5 cellular contexts compared by ENCODE assay signal in the genomic region with DNA sequence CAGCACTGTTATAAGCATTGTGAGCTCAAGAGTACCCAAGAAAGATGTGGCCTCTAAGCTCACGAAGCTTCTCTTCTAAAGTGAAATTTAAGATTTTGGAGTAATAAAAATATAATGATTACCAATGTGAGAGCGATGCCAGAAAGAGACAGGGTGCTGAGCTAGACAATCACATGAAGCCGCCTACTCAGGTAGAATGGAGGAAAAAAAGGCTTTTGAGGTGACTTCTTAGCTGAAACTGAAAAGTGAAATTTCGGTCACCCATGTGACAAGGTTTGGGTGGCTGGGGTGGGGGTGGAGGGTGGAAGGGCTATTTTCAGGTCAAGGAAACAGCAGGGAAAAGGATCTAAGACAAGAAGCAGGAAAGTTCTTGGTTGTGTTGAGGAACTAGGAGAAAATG.
"Had no signal": no experiment of that assay in that cellular context is flagged by ENCODE, and none has a peak within 500 bp of the region (broad histone marks: within the 10 kb centered on the region; RNA-seq: fewer than 3 reads in every experiment).

No MANE protein-coding gene starts in this region.

- H3K4me2 ChIP-seq: GM23338 had no signal

- ATAC-seq: GM23338, K562 had no signal

- H3K4me3 ChIP-seq: GM23338, K562 had no signal

- H3K27ac Mint-ChIP-seq: GM23338, H9 had no signal

- DNase-seq: H9, HCEC 1CT, IMR-90 had no signal

- H2AFZ ChIP-seq: GM23338 had no signal

- H3K9me3 Mint-ChIP-seq: GM23338, H9 had no signal
